In genomic region chr6:24931752-24932691, GRCh38 we compare ENCODE assay signal across 8 cellular contexts. TPM values are rescaled to one million over a fixed set of nuclear protein-coding genes. Genes with fewer than 3 reads are reported as not detected.
DNase-seq lines count a peak whose midpoint lies in the region; ATAC-seq lines count a peak whose summit lies in the region.
"Had no signal": no experiment of that assay in that cellular context is flagged by ENCODE, and none has a peak within 500 bp of the region (broad histone marks: within the 10 kb centered on the region; RNA-seq: fewer than 3 reads in every experiment).

No MANE protein-coding gene starts in this region.

- H3K9me3 Mint-ChIP-seq in activated naive CD8-positive, alpha-beta T cell treated with anti-CD3 and anti-CD28 coated beads, Interleukin-2, amount 10 ng/mL, durations not matched to agents 7 days and 5 days = peaks cover 6% of the 10 kb centered on the region

- peaks cover 2% of the 10 kb centered on the region for H3K79me2 ChIP-seq in trophoblast cell (ENCODE audit: control insufficient read depth, insufficient read depth, low read length, poor library complexity)

- peak overlapping the region; percentile 67 for H2BK5ac ChIP-seq in trophoblast cell (ENCODE audit: low read depth, low read length, poor library complexity)

- no peak overlapping the region for H4K12ac ChIP-seq in trophoblast cell (ENCODE audit: low read depth, low read length)

- H3K27me3 ChIP-seq in trophoblast cell (ENCODE audit: insufficient read depth, low read length) = no peaks in the 10 kb centered on the region

- H3K4me1 ChIP-seq in trophoblast cell (ENCODE audit: control insufficient read depth in 1 of 2, insufficient read depth in 2 of 2, low read length in 2 of 2) = peaks cover 6 to 14% of the 10 kb centered on the region in 2 experiments

- peaks cover 68% of the 10 kb centered on the region for H3K4me1 Mint-ChIP-seq in activated naive CD8-positive, alpha-beta T cell treated with anti-CD3 and anti-CD28 coated beads, Interleukin-2, amount 10 ng/mL, durations not matched to agents 7 days and 5 days

- H3K79me1 ChIP-seq in trophoblast cell (ENCODE audit: low read length) = peaks cover 20% of the 10 kb centered on the region

- no peak overlapping the region for H2AK5ac ChIP-seq in trophoblast cell (ENCODE audit: low read length)

- H3K9ac ChIP-seq in trophoblast cell (ENCODE audit: low read length) = no peak overlapping the region

- no CpG with 5 or more reads among the region's 7 CpGs for WGBS in trophoblast cell (ENCODE audit: extremely low coverage, insufficient coverage, insufficient read length)

- no peaks in the 10 kb centered on the region for H3K9me3 ChIP-seq in trophoblast cell (ENCODE audit: insufficient read depth, low read depth, low read length)

- H2AFZ ChIP-seq in trophoblast cell (ENCODE audit: insufficient read depth, low read length, poor library complexity) = no peak overlapping the region

- H3K23ac ChIP-seq in trophoblast cell (ENCODE audit: low read length) = no peak overlapping the region

- no peaks in the 10 kb centered on the region for H3K27me3 Mint-ChIP-seq in activated naive CD8-positive, alpha-beta T cell treated with anti-CD3 and anti-CD28 coated beads, Interleukin-2, amount 10 ng/mL, durations not matched to agents 7 days and 5 days

- POLR2A ChIA-PET in activated naive CD8-positive, alpha-beta T cell treated with anti-CD3 and anti-CD28 coated beads, Interleukin-2, amount 10 ng/mL, durations not matched to agents 7 days and 5 days (lab: Charles Lee) = interaction anchor here (1.0 to 8.0 kb wide), 8 partner anchors 11 to 86 kb away, joined by 3 to 184 read pairs (median 18); no protein-coding TSS in a partner anchor

- H3K27ac ChIP-seq in trophoblast cell (ENCODE audit: low read depth, low read length) = peak overlapping the region; percentile 91

- H3K36me3 ChIP-seq in trophoblast cell (ENCODE audit: control insufficient read depth in 1 of 2, insufficient read depth in 2 of 2, low read length in 2 of 2) = no peaks in the 10 kb centered on the region

- ATAC-seq in GM19043 (IDR thresholded peaks at IDR 0.05; ENCODE audit: low read depth, unreplicated experiment) = peak; percentile 35
- ATAC-seq in HG03280 (IDR thresholded peaks at IDR 0.05; ENCODE audit: unreplicated experiment) = peak; percentile 26
- ATAC-seq in activated naive CD8-positive, alpha-beta T cell treated with anti-CD3 and anti-CD28 coated beads, Interleukin-2, amount 10 ng/mL, durations not matched to agents 7 days and 5 days (ENCODE audit: low read depth) = peak; percentile 19
- no peak for ATAC-seq in HG03439 (IDR thresholded peaks at IDR 0.05; ENCODE audit: unreplicated experiment)

- H2BK120ac ChIP-seq in trophoblast cell (ENCODE audit: insufficient read depth, low read length, poor library complexity) = peak overlapping the region; percentile 47

- peak overlapping the region; percentile 53 for H3K14ac ChIP-seq in trophoblast cell (ENCODE audit: low read length)

- H4K91ac ChIP-seq in trophoblast cell (ENCODE audit: low read depth, low read length) = peak overlapping the region; percentile 72

- peak overlapping the region; percentile 3 for H3K4me2 ChIP-seq in trophoblast cell (ENCODE audit: low read length)

- peak overlapping the region; percentile 99 for H3K4me3 Mint-ChIP-seq in activated naive CD8-positive, alpha-beta T cell treated with anti-CD3 and anti-CD28 coated beads, Interleukin-2, amount 10 ng/mL, durations not matched to agents 7 days and 5 days

- H3K4me3 ChIP-seq in trophoblast cell (ENCODE audit: low read depth, low read length) = no peak overlapping the region

- H3K4ac ChIP-seq in trophoblast cell (ENCODE audit: low read depth, low read length) = no peak overlapping the region

- peak overlapping the region; percentile 32 for H4K8ac ChIP-seq in trophoblast cell (ENCODE audit: low read depth, low read length)

- no peak overlapping the region for H3K18ac ChIP-seq in trophoblast cell (ENCODE audit: low read length)

- peak overlapping the region; percentile 94 for H3K27ac Mint-ChIP-seq in activated naive CD8-positive, alpha-beta T cell treated with anti-CD3 and anti-CD28 coated beads, Interleukin-2, amount 10 ng/mL, durations not matched to agents 7 days and 5 days

- H2BK12ac ChIP-seq in trophoblast cell (ENCODE audit: low read length) = peak overlapping the region; percentile 78

- H3K36me3 Mint-ChIP-seq in activated naive CD8-positive, alpha-beta T cell treated with anti-CD3 and anti-CD28 coated beads, Interleukin-2, amount 10 ng/mL, durations not matched to agents 7 days and 5 days = peaks cover 34% of the 10 kb centered on the region

- DNase-seq in activated naive CD8-positive, alpha-beta T cell treated with anti-CD3 and anti-CD28 coated beads, Interleukin-2, amount 10 ng/mL, durations not matched to agents 7 days and 5 days = no peak
- DNase-seq in trophoblast cell = no peak
- DNase-seq in NCI-H345 treated with DMSO at 0.1 percent for 48 hours (lab: John Stamatoyannopoulos, UW; ENCODE audit: unreplicated experiment) = no peak
- no peak for DNase-seq in stimulated activated CD4-positive, alpha-beta T cell treated with anti-CD3 and anti-CD28 coated beads, Interleukin-12 subunit alpha, Interleukin-12 subunit beta, amount 100 ng/mL, for 4 hours
- DNase-seq: activated CD8-positive, alpha-beta memory T cell treated with anti-CD3 and anti-CD28 coated beads, Interleukin-2, amount 50 U/mL, for 4 hours had no signal

RNA-seq across cellular contexts. Expression of gene RIPOR2, which starts 3.7 kb away (rescaled TPM):
- 100 to 1,000 TPM; 181 to 195 TPM for total RNA-seq in activated naive CD8-positive, alpha-beta T cell treated with anti-CD3 and anti-CD28 coated beads, Interleukin-2, amount 10 ng/mL, durations not matched to agents 7 days and 5 days
- 114 and 123 TPM in 2 replicates for polyA plus RNA-seq in trophoblast cell (2013)
